9 cellular contexts compared by ENCODE assay signal in genomic region chr10:121596668-121597503, GRCh38. TPM values are rescaled to one million over a fixed set of nuclear protein-coding genes. Genes with fewer than 3 reads are reported as not detected.
DNase-seq lines count a peak whose midpoint lies in the region; ATAC-seq and TF ChIP-seq lines count a peak whose summit lies in the region.
"Had no signal": no experiment of that assay in that cellular context is flagged by ENCODE, and none has a peak within 500 bp of the region (broad histone marks: within the 10 kb centered on the region; RNA-seq: fewer than 3 reads in every experiment).

No MANE protein-coding gene starts in this region.

- H3K36me3 ChIP-seq in parathyroid adenoma (ENCODE audit: control insufficient read depth, insufficient read depth, low read length), result no peaks in the 10 kb centered on the region

- H3K4me1 Mint-ChIP-seq in T-cell, result peaks cover 5 to 12% (median 8%) of the 10 kb centered on the region in 3 donors
- H3K4me1 Mint-ChIP-seq in activated CD8-positive, alpha-beta memory T cell treated with anti-CD3 and anti-CD28 coated beads, Interleukin-2, amount 10 ng/mL, durations not matched to agents 7 days and 5 days, result peaks cover 5% of the 10 kb centered on the region

- H3K27me3 Mint-ChIP-seq in T-cell, result peaks cover 51 to 56% of the 10 kb centered on the region in 2 donors
- H3K27me3 Mint-ChIP-seq in activated CD8-positive, alpha-beta memory T cell treated with anti-CD3 and anti-CD28 coated beads, Interleukin-2, amount 10 ng/mL, durations not matched to agents 7 days and 5 days, result peaks cover 54% of the 10 kb centered on the region

- H3K27ac ChIP-seq in parathyroid adenoma, result no peak overlapping the region
- H3K27ac ChIP-seq: HL-60 had no signal

- H3K4me1 ChIP-seq in parathyroid adenoma, result peaks cover 3% of the 10 kb centered on the region

- H3K9ac ChIP-seq in parathyroid adenoma, result no peak overlapping the region

- TF ChIP-seq CTCF in parathyroid adenoma (IDR thresholded peaks at IDR 0.05), result peak; percentile 21

- H3K4me3 Mint-ChIP-seq in T-cell, result peak overlapping the region; percentile 13 to 72 (median 29)
- H3K4me3 Mint-ChIP-seq in activated CD8-positive, alpha-beta memory T cell treated with anti-CD3 and anti-CD28 coated beads, Interleukin-2, amount 10 ng/mL, durations not matched to agents 7 days and 5 days, result no peak overlapping the region

- H3K9me3 Mint-ChIP-seq in T-cell, result peaks cover 0 to 3% (median 0%) of the 10 kb centered on the region in 3 donors
- H3K9me3 Mint-ChIP-seq in activated CD8-positive, alpha-beta memory T cell treated with anti-CD3 and anti-CD28 coated beads, Interleukin-2, amount 10 ng/mL, durations not matched to agents 7 days and 5 days (ENCODE audit: low read depth), result no peaks in the 10 kb centered on the region

- no peaks in the 10 kb centered on the region for H3K27me3 ChIP-seq in parathyroid adenoma (ENCODE audit: control insufficient read depth, insufficient read depth, low read length)

- CTCF ChIA-PET in T-cell (lab: Charles Lee), result no interaction called here
- CTCF ChIA-PET in activated CD8-positive, alpha-beta memory T cell treated with anti-CD3 and anti-CD28 coated beads, Interleukin-2, amount 10 ng/mL, durations not matched to agents 7 days and 5 days (lab: Charles Lee), result no interaction called here

- no peaks in the 10 kb centered on the region for H3K9me3 ChIP-seq in parathyroid adenoma (ENCODE audit: control insufficient read depth, low read length)

- H3K79me2 ChIP-seq in parathyroid adenoma, result no peaks in the 10 kb centered on the region

- intact Hi-C loops in left ventricle myocardium superior (cut with micrococcal nuclease), result no loop called here

- H3K27ac Mint-ChIP-seq in T-cell, result no peak overlapping the region
- H3K27ac Mint-ChIP-seq in activated CD8-positive, alpha-beta memory T cell treated with anti-CD3 and anti-CD28 coated beads, Interleukin-2, amount 10 ng/mL, durations not matched to agents 7 days and 5 days, result no peak overlapping the region

- POLR2A ChIA-PET in T-cell (lab: Charles Lee), result no interaction called here

- peak overlapping the region; percentile 94 for H2AFZ ChIP-seq in parathyroid adenoma

- peak overlapping the region; percentile 76 for H3K4me2 ChIP-seq in parathyroid adenoma (ENCODE audit: low read length)

- peak overlapping the region; percentile 91 for H3K4me3 ChIP-seq in parathyroid adenoma (ENCODE audit: low read depth, low read length)

- no peaks in the 10 kb centered on the region for H3K36me3 Mint-ChIP-seq in T-cell
- H3K36me3 Mint-ChIP-seq in activated CD8-positive, alpha-beta memory T cell treated with anti-CD3 and anti-CD28 coated beads, Interleukin-2, amount 10 ng/mL, durations not matched to agents 7 days and 5 days, result peaks cover 3% of the 10 kb centered on the region

- ATAC-seq in T-cell (replicated peaks in 1 of 4) (no peak), left ventricle myocardium superior (peak; percentile 55), GM18909 (IDR thresholded peaks at IDR 0.05; ENCODE audit: poor library complexity, unreplicated experiment) (no peak), HG02763 (IDR thresholded peaks at IDR 0.05; ENCODE audit: unreplicated experiment) (no peak)
- ATAC-seq in activated CD8-positive, alpha-beta memory T cell treated with anti-CD3 and anti-CD28 coated beads, Interleukin-2, amount 10 ng/mL, durations not matched to agents 7 days and 5 days, result no peak

- DNase-seq in EH (ENCODE audit: low read depth), result peak; percentile 26
- no peak for DNase-seq in T-cell
- DNase-seq in left ventricle myocardium superior, result peak; percentile 47
- no peak for DNase-seq in activated CD8-positive, alpha-beta memory T cell treated with anti-CD3 and anti-CD28 coated beads, Interleukin-2, amount 10 ng/mL, durations not matched to agents 7 days and 5 days
- no peak for DNase-seq in NCI-H226

RNA-seq across cellular contexts. Expression of gene FGFR2, which starts 1.4 kb away (rescaled TPM):
- total RNA-seq in T-cell (1 to 10 TPM in 2 of 5 donors, under 1 TPM in 3; 0.49 to 1.8 (median 0.70) TPM), left ventricle myocardium superior (0.17 TPM)
- under 1 TPM in 1 of 2 experiments, not detected in 1; 0.09 TPM for total RNA-seq in activated CD8-positive, alpha-beta memory T cell treated with anti-CD3 and anti-CD28 coated beads, Interleukin-2, amount 10 ng/mL, durations not matched to agents 7 days and 5 days

Comparison
In these comparisons a context has a peak if more than half of its experiments do, and no peak if none do; other contexts are left out.
1. DNase-seq: peak in EH (single experiment) and left ventricle myocardium superior (single experiment); none in T-cell (0 of 34), activated CD8-positive, alpha-beta memory T cell treated with anti-CD3 and anti-CD28 coated beads, Interleukin-2, amount 10 ng/mL, durations not matched to agents 7 days and 5 days (single experiment) and NCI-H226 (single experiment).